Comparison of ENCODE assay signal across 9 cellular contexts in the genomic region with DNA sequence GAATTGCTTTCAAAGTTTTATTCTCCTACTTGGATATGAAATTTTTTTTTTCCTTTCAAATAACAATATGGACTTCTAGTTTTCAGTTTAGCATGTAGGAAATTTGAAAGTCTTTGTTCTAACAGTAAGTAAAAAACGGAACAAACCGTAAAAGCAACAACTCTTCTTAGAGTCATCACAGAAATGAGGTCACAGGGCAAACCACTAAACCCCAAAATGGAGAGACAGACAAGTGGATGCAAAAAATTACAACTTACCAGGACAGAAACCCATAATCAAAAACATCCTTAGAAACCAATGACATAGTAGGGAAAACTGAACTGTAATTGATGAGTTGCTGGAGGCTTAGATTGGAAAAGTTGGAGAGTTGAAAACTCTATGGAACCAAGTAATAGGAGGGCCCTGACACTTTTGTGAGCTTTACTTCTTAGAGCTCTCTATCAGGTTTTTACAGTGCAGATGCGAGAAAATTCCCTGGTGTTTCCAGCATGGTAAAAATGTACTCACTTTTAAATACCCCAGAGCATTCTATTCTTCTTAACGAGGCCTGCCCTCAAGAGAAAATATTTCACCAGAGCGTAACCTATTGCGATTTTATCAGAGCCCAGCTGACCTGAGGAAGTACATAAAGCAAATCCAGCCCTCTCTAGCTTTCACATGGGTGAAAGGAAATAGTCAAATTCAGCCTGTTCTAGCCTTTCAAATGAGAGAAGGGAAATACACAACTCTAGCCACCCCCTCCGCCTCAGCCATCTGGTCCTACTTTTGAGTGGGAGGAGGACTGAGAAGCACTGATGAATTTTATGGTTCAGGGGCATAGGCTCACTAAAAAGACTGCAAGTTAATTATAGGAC.
DNase-seq lines count a peak whose midpoint lies in the region; ATAC-seq and TF ChIP-seq lines count a peak whose summit lies in the region.
"Had no signal": no experiment of that assay in that cellular context is flagged by ENCODE, and none has a peak within 500 bp of the region (broad histone marks: within the 10 kb centered on the region; RNA-seq: fewer than 3 reads in every experiment).

No MANE protein-coding gene starts in this region.

- CTCF ChIA-PET in GM10248 (lab: Yijun Ruan, JAX), result no interaction called here

- DNase-seq in GM10248 (ENCODE audit: extremely low spot score) (peak; percentile 17), NCI-H1694 (lab: John Stamatoyannopoulos, UW) (peak; percentile 1), germinal center (ENCODE audit: low spot score) (peak; percentile 47), NK-92 (lab: John Stamatoyannopoulos, UW; ENCODE audit: unreplicated experiment) (no peak), ecto neural progenitor cell (ENCODE audit: low spot score) (no peak), nucleus accumbens (lab: John Stamatoyannopoulos, UW) (no peak)

- ATAC-seq in GM21576 (IDR thresholded peaks at IDR 0.05; ENCODE audit: unreplicated experiment), result peak; percentile 77
- no peak for ATAC-seq in GM18870 (IDR thresholded peaks at IDR 0.05; ENCODE audit: unreplicated experiment)
- ATAC-seq: gastroesophageal sphincter had no signal

- POLR2A ChIA-PET in GM10248 (lab: Yijun Ruan, JAX), result no interaction called here

- TF ChIP-seq CTCF in GM10248 (IDR thresholded peaks at IDR 0.05; ENCODE audit: control extremely low read depth, extremely low read depth, low read depth, missing control alignments), result no peak

Comparison
In these comparisons a context has a peak if more than half of its experiments do, and no peak if none do; other contexts are left out.
1. DNase-seq: peak in GM10248 (single experiment), NCI-H1694 (single experiment) and germinal center (single experiment); none in NK-92 (single experiment), ecto neural progenitor cell (single experiment) and nucleus accumbens (0 of 56).